In genomic region chr16:53080345-53081031, GRCh38 we compare ENCODE assay signal across 10 cellular contexts. TPM values are rescaled to one million over a fixed set of nuclear protein-coding genes. Genes with fewer than 3 reads are reported as not detected.
A peak's percentile ranks its signal among the peaks of the same experiment; 100 is the strongest.
DNase-seq lines count a peak whose midpoint lies in the region; FAIRE-seq and TF ChIP-seq lines count a peak whose summit lies in the region.
"Had no signal": no experiment of that assay in that cellular context is flagged by ENCODE, and none has a peak within 500 bp of the region (broad histone marks: within the 10 kb centered on the region; RNA-seq: fewer than 3 reads in every experiment).

No MANE protein-coding gene starts in this region.

- H3K4me1 ChIP-seq in iPS-15b (ENCODE audit: control insufficient read depth, insufficient read depth, low read length) (peaks cover 30% of the 10 kb centered on the region), sigmoid colon (peaks cover 0 to 66% (median 51%) of the 10 kb centered on the region in 4 donors), small intestine (ENCODE audit: control insufficient read depth in 2 of 2, insufficient read depth in 1 of 2, low read depth in 1 of 2, low read length in 1 of 2) (peaks cover 0 to 4% of the 10 kb centered on the region in 2 donors)

- H3K27me3 ChIP-seq in iPS-15b (ENCODE audit: control insufficient read depth, insufficient read depth, low read length) (no peaks in the 10 kb centered on the region), sigmoid colon (no peaks in the 10 kb centered on the region), small intestine (ENCODE audit: control insufficient read depth in 2 of 2, insufficient read depth in 2 of 2, low read length in 2 of 2) (no peaks in the 10 kb centered on the region)

- H3K4me3 ChIP-seq in iPS-15b (ENCODE audit: low read depth, low read length) (peak overlapping the region; percentile 18), sigmoid colon (no peak overlapping the region), small intestine (ENCODE audit: low read depth in 1 of 2, low read length in 2 of 2) (no peak overlapping the region)

- intact Hi-C loops in sigmoid colon (cut with DNase I), result no loop called here

- FAIRE-seq in small intestine (lab: Jason Lieb, UNC), result no peak
- FAIRE-seq: colon had no signal

- TF ChIP-seq POLR2A in sigmoid colon (IDR thresholded peaks at IDR 0.05), result no peak

- H3K9ac ChIP-seq in iPS-15b (ENCODE audit: low read depth, low read length), result peak overlapping the region; percentile 16

- no peak for TF ChIP-seq EP300 in sigmoid colon (IDR thresholded peaks at IDR 0.05)

- in situ Hi-C loops in G401 (cut with HindIII; ENCODE audit: low sequenced_read_pairs), result no loop called here

- TF ChIP-seq CTCF in sigmoid colon (IDR thresholded peaks at IDR 0.05), result no peak

- H3K36me3 ChIP-seq in iPS-15b (ENCODE audit: control insufficient read depth, insufficient read depth, low read length), result no peaks in the 10 kb centered on the region
- H3K36me3 ChIP-seq in sigmoid colon, result no peaks in the 10 kb centered on the region
- H3K36me3 ChIP-seq in small intestine (ENCODE audit: control insufficient read depth in 2 of 2, insufficient read depth in 2 of 2, low read length in 2 of 2), result peaks cover 0 to 2% of the 10 kb centered on the region in 2 donors

- WGBS in sigmoid colon, 2 donors, result 68 to 78% methylated on average over 8 of the region's 8 CpGs
- 56 to 88% (median 76%) methylated on average over 8 of the region's 8 CpGs for WGBS in small intestine, 3 donors

- DNase-seq in G401 (ENCODE audit: low spot score) (peak; percentile 19), sigmoid colon (peak; percentile 88), small intestine (no peak), DMS79 treated with DMSO at 0.1 percent for 48 hours (lab: John Stamatoyannopoulos, UW) (no peak), NCI-H526 treated with DMSO at 0.1 percent for 48 hours (lab: John Stamatoyannopoulos, UW) (no peak)
- DNase-seq in stimulated activated CD4-positive, alpha-beta T cell treated with anti-CD3 and anti-CD28 coated beads, Interleukin-4, amount 100 ng/mL, for 24 hours, result no peak
- DNase-seq: NCI-H82 had no signal

- H3K27ac ChIP-seq in angular gyrus (ENCODE audit: low read depth, low read length) (peak overlapping the region; percentile 47), sigmoid colon (peak overlapping the region; percentile 67 to 78 (median 76)), small intestine (ENCODE audit: low read depth in 1 of 2, low read length in 1 of 2) (peak overlapping the region in 1 of 2 donors; percentile 52)

- H3K9me3 ChIP-seq in iPS-15b (ENCODE audit: control insufficient read depth, insufficient read depth, low read length), result no peaks in the 10 kb centered on the region
- H3K9me3 ChIP-seq in sigmoid colon, result no peaks in the 10 kb centered on the region
- H3K9me3 ChIP-seq in small intestine (ENCODE audit: control insufficient read depth, low read depth), result no peaks in the 10 kb centered on the region

RNA-seq across cellular contexts. Expression of gene CHD9, which starts 25.7 kb away (rescaled TPM):
- total RNA-seq in G401 (2014; rRNA removed; shearing (Covaris generic)), result 18.3 and 31.1 TPM in 2 replicates
- 10 to 100 TPM; 55.5 to 88.5 (median 85.5) TPM for total RNA-seq in sigmoid colon
- polyA plus RNA-seq in sigmoid colon (10 to 100 TPM; 13.8 to 20.1 (median 15.2) TPM), small intestine (10 to 100 TPM in 2 of 3 donors, 1 to 10 TPM in 1; 7.6 to 12.1 (median 10.3) TPM)

RNA-seq across cellular contexts. Expression of gene CHD9NB, which starts 27.8 kb away (rescaled TPM):
- 43.5 and 58.1 TPM in 2 replicates for total RNA-seq in G401 (2014; rRNA removed; shearing (Covaris generic))
- total RNA-seq in sigmoid colon, result under 1 TPM in 2 of 4 donors, not detected in 2; 0.55 to 0.71 TPM
- polyA plus RNA-seq in sigmoid colon (1 to 10 TPM; 4.6 to 9.5 (median 6.6) TPM), small intestine (1 to 10 TPM in 2 of 3 donors, under 1 TPM in 1; 0.94 to 2.7 (median 1.1) TPM)

Comparison
In these comparisons a context has a peak if more than half of its experiments do, and no peak if none do; other contexts are left out.
1. DNase-seq: peak in G401 (single experiment) and sigmoid colon (single experiment); none in small intestine (single experiment), stimulated activated CD4-positive, alpha-beta T cell treated with anti-CD3 and anti-CD28 coated beads, Interleukin-4, amount 100 ng/mL, for 24 hours (single experiment), DMS79 treated with DMSO at 0.1 percent for 48 hours (single experiment) and NCI-H526 treated with DMSO at 0.1 percent for 48 hours (single experiment).
2. RNA of gene CHD9NB, which starts 27.8 kb away (total RNA-seq): 43.5 to 58.1 TPM in G401; 0.55 to 0.71 TPM in sigmoid colon; every median in the first group is over 10 times any median in the second.